Comparison of ENCODE assay signal across 9 cellular contexts in genomic region chr9:26955222-26955903, GRCh38. TPM values are rescaled to one million over a fixed set of nuclear protein-coding genes. Genes with fewer than 3 reads are reported as not detected.
DNase-seq lines count a peak whose midpoint lies in the region; ATAC-seq and TF ChIP-seq lines count a peak whose summit lies in the region.
"Had no signal": no experiment of that assay in that cellular context is flagged by ENCODE, and none has a peak within 500 bp of the region (broad histone marks: within the 10 kb centered on the region; RNA-seq: fewer than 3 reads in every experiment).

No MANE protein-coding gene starts in this region.

- intact Hi-C loops in Caco-2 (cut with micrococcal nuclease; ENCODE audit: unreplicated experiment) = no loop called here

- no peak for ATAC-seq in HG03159 (IDR thresholded peaks at IDR 0.05; ENCODE audit: unreplicated experiment)

- TF ChIP-seq CTCF in Caco-2 (IDR thresholded peaks at IDR 0.05; ENCODE audit: insufficient read depth in 1 of 2, low read depth in 1 of 2, low read length in 1 of 2, severe bottlenecking in 1 of 2, unreplicated experiment in 1 of 2) (no peak), nephron (IDR thresholded peaks at IDR 0.05; ENCODE audit: unreplicated experiment in 3 of 3) (no peak)

- no peaks in the 10 kb centered on the region for H3K27me3 ChIP-seq in Caco-2 (replicated peaks; ENCODE audit: control insufficient read depth, insufficient read depth, low read length)
- H3K27me3 ChIP-seq in HAP-1 (ENCODE audit: low read depth) = no peaks in the 10 kb centered on the region
- no peaks in the 10 kb centered on the region for H3K27me3 ChIP-seq in SJSA1 (replicated peaks)

- H3K4me1 Mint-ChIP-seq in Caco-2 (ENCODE audit: low read depth, unreplicated experiment) = no peaks in the 10 kb centered on the region
- H3K4me1 Mint-ChIP-seq in nephron = peaks cover 10% of the 10 kb centered on the region

- DNase-seq in Caco-2 (no peak), HAP-1 (ENCODE audit: low spot score in 2 of 2) (no peak), SJSA1 (ENCODE audit: low read depth in 1 of 2, low spot score in 2 of 2) (no peak), epithelial cell of prostate (ENCODE audit: low read depth, low spot score) (no peak), NCI-H345 treated with DMSO at 0.1 percent for 48 hours (lab: John Stamatoyannopoulos, UW; ENCODE audit: unreplicated experiment) (no peak), T1000 (lab: John Stamatoyannopoulos, UW) (no peak)

- H3K4me3 Mint-ChIP-seq in Caco-2 (ENCODE audit: unreplicated experiment) (peak overlapping the region; percentile 72), nephron (peak overlapping the region; percentile 93 to 98 (median 96))

- no peaks in the 10 kb centered on the region for H3K9me3 Mint-ChIP-seq in Caco-2 (ENCODE audit: unreplicated experiment)
- H3K9me3 Mint-ChIP-seq in nephron = no peaks in the 10 kb centered on the region

- H3K27ac Mint-ChIP-seq in Caco-2 (ENCODE audit: unreplicated experiment) = no peak overlapping the region
- H3K27ac Mint-ChIP-seq in nephron = peak overlapping the region; percentile 99 to 100 (median 100)

- no peaks in the 10 kb centered on the region for H3K36me3 ChIP-seq in Caco-2 (ENCODE audit: control insufficient read depth, insufficient read depth, low read length)
- H3K36me3 ChIP-seq in HAP-1 (replicated peaks) = no peaks in the 10 kb centered on the region
- H3K36me3 ChIP-seq in SJSA1 = no peaks in the 10 kb centered on the region

- POLR2A ChIA-PET in Caco-2 (lab: Charles Lee) = interaction anchor here (0.6 to 1.0 kb wide), 2 partner anchors 8 to 21 kb away, joined by 3 to 5 read pairs; partner anchors contain the start of gene PLAA

- CTCF ChIA-PET in Caco-2 (lab: Charles Lee) = no interaction called here

- H3K4me1 ChIP-seq in Caco-2 = no peaks in the 10 kb centered on the region
- H3K4me1 ChIP-seq in HAP-1 = peaks cover 11% of the 10 kb centered on the region
- H3K4me1 ChIP-seq in SJSA1 (replicated peaks) = peaks cover 9% of the 10 kb centered on the region; the same call in 1 of the 2 replicates

- H3K4me3 ChIP-seq in Caco-2 (ENCODE audit: low read depth, low read length) = peak overlapping the region; percentile 50
- peak overlapping the region; percentile 44 for H3K4me3 ChIP-seq in HAP-1
- H3K4me3 ChIP-seq in SJSA1 = peak overlapping the region; percentile 50

- H3K9me3 ChIP-seq in Caco-2 = no peaks in the 10 kb centered on the region
- H3K9me3 ChIP-seq in HAP-1 = no peaks in the 10 kb centered on the region
- no peaks in the 10 kb centered on the region for H3K9me3 ChIP-seq in SJSA1 (replicated peaks)

- no TSS peak for BruUV-seq in Caco-2 (replicated peaks; lab: Mats Ljungman, UMichigan)

- in situ Hi-C loops in HAP-1 (cut with MboI; ENCODE audit: low sequenced_read_pairs) = no loop called here

- H3K36me3 Mint-ChIP-seq in Caco-2 (ENCODE audit: insufficient read depth, unreplicated experiment) = no peaks in the 10 kb centered on the region
- H3K36me3 Mint-ChIP-seq in nephron (ENCODE audit: low read depth) = peaks cover 7% of the 10 kb centered on the region

- H3K27ac ChIP-seq in SJSA1 (no peak overlapping the region), epithelial cell of prostate (peak overlapping the region; percentile 53)

- no peaks in the 10 kb centered on the region for H3K27me3 Mint-ChIP-seq in Caco-2 (ENCODE audit: insufficient read depth, unreplicated experiment)
- H3K27me3 Mint-ChIP-seq in nephron (ENCODE audit: low read depth) = no peaks in the 10 kb centered on the region

RNA-seq across cellular contexts. Expression of gene IFT74, which starts 0.8 kb away (rescaled TPM):
- 3.6 and 3.7 TPM in 2 replicates for total RNA-seq in Caco-2 (2022)
- total RNA-seq in SJSA1 (2014; rRNA removed; shearing (Covaris generic)) = 7.0 and 7.1 TPM in 2 replicates
- total RNA-seq: SK-MEL-5 had no signal

RNA-seq across cellular contexts. Expression of gene PLAA, which starts 8.3 kb away (rescaled TPM):
- 12.9 and 14.3 TPM in 2 replicates for total RNA-seq in Caco-2 (2022)
- 19.3 and 22.7 TPM in 2 replicates for total RNA-seq in SJSA1 (2014; rRNA removed; shearing (Covaris generic))
- total RNA-seq: SK-MEL-5 had no signal

RNA-seq across cellular contexts. Expression of gene LRRC19, which starts 50.1 kb away (rescaled TPM):
- not detected in 2 replicates for total RNA-seq in Caco-2 (2022)
- not detected in 2 replicates for total RNA-seq in SJSA1 (2014; rRNA removed; shearing (Covaris generic))
- total RNA-seq: SK-MEL-5 had no signal
